Comparison of ENCODE assay signal across 6 cellular contexts in the genomic region with DNA sequence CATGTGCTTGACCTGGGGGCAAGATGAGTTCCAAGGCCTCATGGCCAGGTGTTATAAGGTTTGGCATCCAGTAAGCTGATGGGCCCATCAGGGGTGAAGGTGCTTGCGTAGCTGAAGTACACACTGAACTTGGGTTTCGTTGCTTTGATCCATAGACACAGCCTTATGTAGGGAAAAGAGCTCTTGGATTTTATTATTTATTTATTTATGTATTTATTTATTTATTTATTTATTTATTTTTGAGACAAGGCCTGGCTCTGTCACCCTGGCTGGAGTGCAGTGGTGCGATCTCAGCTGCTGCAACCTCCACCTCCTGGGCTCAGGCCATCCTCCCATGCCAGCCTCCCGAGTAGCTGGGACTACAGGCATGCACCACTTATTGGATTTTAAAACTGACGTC.
"Had no signal": no experiment of that assay in that cellular context is flagged by ENCODE, and none has a peak within 500 bp of the region (broad histone marks: within the 10 kb centered on the region; RNA-seq: fewer than 3 reads in every experiment).

No MANE protein-coding gene starts in this region.

- DNase-seq: H9, IMR-90, KG1 had no signal

- ATAC-seq: GM23338, HCT116, K562 had no signal

- H3K4me3 ChIP-seq: GM23338, K562 had no signal
